In the genomic region with DNA sequence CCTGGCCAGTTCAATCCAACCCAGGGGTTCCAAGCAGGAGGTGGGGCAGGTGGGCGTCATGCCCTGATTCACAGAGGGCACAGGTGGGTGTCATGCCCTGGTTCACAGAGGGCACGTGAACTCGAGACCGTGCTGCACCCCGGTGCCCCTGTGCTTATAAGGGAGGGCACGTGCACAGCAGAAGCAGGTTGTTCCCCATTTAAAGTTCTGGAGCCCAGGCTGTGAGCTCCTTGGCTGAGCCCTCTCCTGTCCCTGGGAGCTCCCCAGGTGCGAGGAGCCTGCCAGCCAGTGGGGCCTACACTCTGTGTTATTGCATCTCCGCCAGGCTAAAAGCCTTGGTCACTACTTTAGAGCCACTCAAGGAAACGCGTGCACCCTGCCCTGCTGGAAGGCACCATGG, we compare ENCODE assay signal across 1 cellular context.
TF ChIP-seq lines count a peak whose summit lies in the region.

No MANE protein-coding gene starts in this region.

TF ChIP-seq in K562, 482 proteins besides CTCF, POLR2A, EP300 and RAD21:
- TF ChIP-seq, protein P1, sequence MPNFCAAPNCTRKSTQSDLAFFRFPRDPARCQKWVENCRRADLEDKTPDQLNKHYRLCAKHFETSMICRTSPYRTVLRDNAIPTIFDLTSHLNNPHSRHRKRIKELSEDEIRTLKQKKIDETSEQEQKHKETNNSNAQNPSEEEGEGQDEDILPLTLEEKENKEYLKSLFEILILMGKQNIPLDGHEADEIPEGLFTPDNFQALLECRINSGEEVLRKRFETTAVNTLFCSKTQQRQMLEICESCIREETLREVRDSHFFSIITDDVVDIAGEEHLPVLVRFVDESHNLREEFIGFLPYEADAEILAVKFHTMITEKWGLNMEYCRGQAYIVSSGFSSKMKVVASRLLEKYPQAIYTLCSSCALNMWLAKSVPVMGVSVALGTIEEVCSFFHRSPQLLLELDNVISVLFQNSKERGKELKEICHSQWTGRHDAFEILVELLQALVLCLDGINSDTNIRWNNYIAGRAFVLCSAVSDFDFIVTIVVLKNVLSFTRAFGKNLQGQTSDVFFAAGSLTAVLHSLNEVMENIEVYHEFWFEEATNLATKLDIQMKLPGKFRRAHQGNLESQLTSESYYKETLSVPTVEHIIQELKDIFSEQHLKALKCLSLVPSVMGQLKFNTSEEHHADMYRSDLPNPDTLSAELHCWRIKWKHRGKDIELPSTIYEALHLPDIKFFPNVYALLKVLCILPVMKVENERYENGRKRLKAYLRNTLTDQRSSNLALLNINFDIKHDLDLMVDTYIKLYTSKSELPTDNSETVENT (CRISPR knock-in tag; IDR thresholded peaks at IDR 0.05) = 0 out of 2 replicates have a peak, but pooled peaks have one; percentile 11
- peak; percentile 33; the same call in 1 of the 2 replicates for TF ChIP-seq BHLHE40 (IDR thresholded peaks at IDR 0.05; ENCODE audit: low read length)
- TF ChIP-seq, protein P2, sequence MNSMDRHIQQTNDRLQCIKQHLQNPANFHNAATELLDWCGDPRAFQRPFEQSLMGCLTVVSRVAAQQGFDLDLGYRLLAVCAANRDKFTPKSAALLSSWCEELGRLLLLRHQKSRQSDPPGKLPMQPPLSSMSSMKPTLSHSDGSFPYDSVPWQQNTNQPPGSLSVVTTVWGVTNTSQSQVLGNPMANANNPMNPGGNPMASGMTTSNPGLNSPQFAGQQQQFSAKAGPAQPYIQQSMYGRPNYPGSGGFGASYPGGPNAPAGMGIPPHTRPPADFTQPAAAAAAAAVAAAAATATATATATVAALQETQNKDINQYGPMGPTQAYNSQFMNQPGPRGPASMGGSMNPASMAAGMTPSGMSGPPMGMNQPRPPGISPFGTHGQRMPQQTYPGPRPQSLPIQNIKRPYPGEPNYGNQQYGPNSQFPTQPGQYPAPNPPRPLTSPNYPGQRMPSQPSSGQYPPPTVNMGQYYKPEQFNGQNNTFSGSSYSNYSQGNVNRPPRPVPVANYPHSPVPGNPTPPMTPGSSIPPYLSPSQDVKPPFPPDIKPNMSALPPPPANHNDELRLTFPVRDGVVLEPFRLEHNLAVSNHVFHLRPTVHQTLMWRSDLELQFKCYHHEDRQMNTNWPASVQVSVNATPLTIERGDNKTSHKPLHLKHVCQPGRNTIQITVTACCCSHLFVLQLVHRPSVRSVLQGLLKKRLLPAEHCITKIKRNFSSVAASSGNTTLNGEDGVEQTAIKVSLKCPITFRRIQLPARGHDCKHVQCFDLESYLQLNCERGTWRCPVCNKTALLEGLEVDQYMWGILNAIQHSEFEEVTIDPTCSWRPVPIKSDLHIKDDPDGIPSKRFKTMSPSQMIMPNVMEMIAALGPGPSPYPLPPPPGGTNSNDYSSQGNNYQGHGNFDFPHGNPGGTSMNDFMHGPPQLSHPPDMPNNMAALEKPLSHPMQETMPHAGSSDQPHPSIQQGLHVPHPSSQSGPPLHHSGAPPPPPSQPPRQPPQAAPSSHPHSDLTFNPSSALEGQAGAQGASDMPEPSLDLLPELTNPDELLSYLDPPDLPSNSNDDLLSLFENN (IDR thresholded peaks at IDR 0.05; ENCODE audit: low read depth in 2 of 2, low read length in 2 of 2) = no peak
